In genomic region chr22:29470159-29470855, GRCh38 we compare ENCODE assay signal across 8 cellular contexts. TPM values are rescaled to one million over a fixed set of nuclear protein-coding genes. Genes with fewer than 3 reads are reported as not detected.
A peak's percentile ranks its signal among the peaks of the same experiment; 100 is the strongest.
DNase-seq lines count a peak whose midpoint lies in the region; ATAC-seq and TF ChIP-seq lines count a peak whose summit lies in the region.

No MANE protein-coding gene starts in this region.

- H3K36me3 Mint-ChIP-seq in Calu3 (ENCODE audit: insufficient read depth, unreplicated experiment), result peaks cover 6% of the 10 kb centered on the region

- no peaks in the 10 kb centered on the region for H3K4me1 Mint-ChIP-seq in Calu3 (ENCODE audit: low read depth, unreplicated experiment)

- intact Hi-C loops in Calu3 (cut with micrococcal nuclease; ENCODE audit: unreplicated experiment), result no loop called here

- CTCF ChIA-PET in Calu3 (lab: Charles Lee), result no interaction called here

- TF ChIP-seq CTCF in Calu3 (IDR thresholded peaks at IDR 0.05; ENCODE audit: unreplicated experiment) (peak; percentile 97), astrocyte of the cerebellum (IDR thresholded peaks at IDR 0.05; ENCODE audit: low read depth, low read length, missing control alignments) (peak; percentile 84)

- in situ Hi-C loops in astrocyte of the cerebellum (cut with HindIII; ENCODE audit: low sequenced_read_pairs), result no loop called here

- no peaks in the 10 kb centered on the region for H3K9me3 Mint-ChIP-seq in Calu3 (ENCODE audit: low read depth, unreplicated experiment)

- no peaks in the 10 kb centered on the region for H3K9me3 ChIP-seq in iPS-18c (ENCODE audit: control insufficient read depth, insufficient read depth, low read length)

- peaks cover 96% of the 10 kb centered on the region for H3K27me3 Mint-ChIP-seq in Calu3 (ENCODE audit: unreplicated experiment)

- no peak for ATAC-seq in GM19467 (IDR thresholded peaks at IDR 0.05; ENCODE audit: unreplicated experiment)

- no peak overlapping the region for H3K27ac Mint-ChIP-seq in Calu3 (ENCODE audit: unreplicated experiment)

- H3K4me3 Mint-ChIP-seq in Calu3 (ENCODE audit: low read depth, unreplicated experiment), result peak overlapping the region; percentile 74

- peak overlapping the region; percentile 28 for H3K4me3 ChIP-seq in astrocyte of the cerebellum (ENCODE audit: low read depth, low read length)
- peak overlapping the region; percentile 71 for H3K4me3 ChIP-seq in iPS-18c (ENCODE audit: insufficient read depth, low read depth, low read length)

- DNase-seq in Calu3 (peak; percentile 92), HuH-7 (ENCODE audit: low spot score) (peak; percentile 99), T-helper 2 cell (peak; percentile 36 to 74 (median 60)), astrocyte of the cerebellum (ENCODE audit: low read depth) (no peak), GF-D8 (lab: John Stamatoyannopoulos, UW) (no peak)
- DNase-seq in stimulated activated CD4-positive, alpha-beta T cell treated with anti-CD3 and anti-CD28 coated beads, Interleukin-12 subunit alpha, Interleukin-12 subunit beta, amount 100 ng/mL, for 24 hours (ENCODE audit: low read depth in 2 of 2), result peak; percentile 43 to 70

- no TSS peak for BruUV-seq in Calu3 (replicated peaks; lab: Mats Ljungman, UMichigan)

RNA-seq across cellular contexts. Expression of gene NEFH, which starts 9.7 kb away (rescaled TPM):
- not detected in 2 replicates for total RNA-seq in Calu3 (2022)

RNA-seq across cellular contexts. Expression of gene RFPL1, which starts 31.9 kb away (rescaled TPM):
- not detected in 2 replicates for total RNA-seq in Calu3 (2022)

Comparison
In these comparisons a context has a peak if more than half of its experiments do, and no peak if none do; other contexts are left out.
1. DNase-seq: peak in Calu3 (single experiment), HuH-7 (single experiment), T-helper 2 cell (5 of 5) and stimulated activated CD4-positive, alpha-beta T cell treated with anti-CD3 and anti-CD28 coated beads, Interleukin-12 subunit alpha, Interleukin-12 subunit beta, amount 100 ng/mL, for 24 hours (2 of 2); none in astrocyte of the cerebellum (single experiment) and GF-D8 (single experiment).